ENCODE assay signal across 8 cellular contexts in the genomic region with DNA sequence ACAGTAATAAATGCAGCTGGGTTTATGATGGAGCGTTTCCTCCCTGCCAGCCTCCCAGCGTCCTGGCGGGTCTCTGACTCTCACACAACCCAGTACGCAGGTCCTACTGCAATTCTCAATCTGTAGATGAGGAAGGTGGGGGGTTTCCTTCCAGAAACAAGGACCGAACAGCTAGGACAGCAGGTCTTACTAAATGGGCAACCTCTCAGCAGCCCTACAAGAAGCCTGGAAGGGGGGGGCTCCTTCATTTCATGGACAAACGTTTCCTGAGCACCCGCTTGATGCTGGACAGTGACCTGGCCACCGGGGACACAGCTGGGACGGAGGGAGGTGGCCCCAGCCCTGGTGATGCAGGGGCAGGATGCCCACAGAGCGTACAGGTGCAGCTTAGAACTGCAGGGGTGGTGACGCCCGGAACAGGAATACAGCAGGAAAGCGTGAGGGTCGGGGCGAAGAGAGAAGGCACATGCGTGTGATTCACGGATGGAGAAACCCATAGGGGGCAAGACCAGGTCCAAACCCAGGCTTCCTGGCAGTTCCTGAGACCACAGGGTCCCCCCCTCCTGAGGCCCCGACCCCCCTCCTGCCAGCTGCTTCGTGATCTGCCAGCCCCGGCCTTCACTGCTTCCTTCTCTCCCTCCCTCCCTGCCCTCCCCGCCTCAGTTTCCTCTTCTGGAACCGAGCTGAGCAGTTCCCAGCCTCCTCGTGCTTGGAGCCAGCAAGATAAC. TPM values are rescaled to one million over a fixed set of nuclear protein-coding genes. Genes with fewer than 3 reads are reported as not detected.
DNase-seq lines count a peak whose midpoint lies in the region; TF ChIP-seq lines count a peak whose summit lies in the region.

No MANE protein-coding gene starts in this region.

- H3K36me3 ChIP-seq in HUES6 (ENCODE audit: control insufficient read depth, insufficient read depth, low read length): peaks cover 2% of the 10 kb centered on the region; the same call in 1 of the 2 replicates

- H3K4me1 Mint-ChIP-seq in mesothelial cell of epicardium: peaks cover 10% of the 10 kb centered on the region

- peaks cover 15% of the 10 kb centered on the region for H3K27me3 ChIP-seq in HUES6 (ENCODE audit: control insufficient read depth, insufficient read depth, low read length)

- in situ Hi-C loops in astrocyte of the cerebellum (cut with HindIII; ENCODE audit: low sequenced_read_pairs): no loop called here

- no peak for TF ChIP-seq CTCF in astrocyte of the cerebellum (IDR thresholded peaks at IDR 0.05; ENCODE audit: low read depth, low read length, missing control alignments)
- no peak for TF ChIP-seq CTCF in mesothelial cell of epicardium (IDR thresholded peaks at IDR 0.05; ENCODE audit: unreplicated experiment)

- no peaks in the 10 kb centered on the region for H3K36me3 Mint-ChIP-seq in mesothelial cell of epicardium

- H3K4me3 ChIP-seq in HUES6 (ENCODE audit: low read depth, low read length): peak overlapping the region; percentile 62
- H3K4me3 ChIP-seq in astrocyte of the cerebellum (ENCODE audit: low read depth, low read length): peak overlapping the region; percentile 12

- H3K4me1 ChIP-seq in HUES6 (ENCODE audit: control insufficient read depth, insufficient read depth, low read length): peaks cover 24% of the 10 kb centered on the region

- H3K9ac ChIP-seq in HUES6 (ENCODE audit: low read length): no peak overlapping the region

- DNase-seq in 8988T (peak; percentile 92), astrocyte of the cerebellum (ENCODE audit: low read depth) (no peak), mesothelial cell of epicardium (ENCODE audit: low spot score in 2 of 2, unreplicated experiment in 2 of 2) (no peak), NCI-H2171 treated with DMSO at 0.1 percent for 48 hours (lab: John Stamatoyannopoulos, UW) (no peak), NCI-H524 treated with DMSO at 0.1 percent for 48 hours (lab: John Stamatoyannopoulos, UW) (no peak)
- no peak for DNase-seq in stimulated activated CD4-positive, alpha-beta T cell treated with anti-CD3 and anti-CD28 coated beads, Interleukin-4, amount 100 ng/mL, for 4 hours
- DNase-seq in stimulated activated CD4-positive, alpha-beta T cell treated with anti-CD3 and anti-CD28 coated beads, Interleukin-12 subunit alpha, Interleukin-12 subunit beta, amount 100 ng/mL, for 4 hours: no peak

- no peaks in the 10 kb centered on the region for H3K9me3 ChIP-seq in HUES6 (ENCODE audit: control insufficient read depth, insufficient read depth, low read depth, low read length)

- H3K4me3 Mint-ChIP-seq in mesothelial cell of epicardium: peak overlapping the region; percentile 82

- H3K27ac Mint-ChIP-seq in mesothelial cell of epicardium: peak overlapping the region; percentile 30

- H3K9me3 Mint-ChIP-seq in mesothelial cell of epicardium: no peaks in the 10 kb centered on the region

- H3K27ac ChIP-seq in HUES6 (ENCODE audit: low read depth, low read length): no peak overlapping the region

- H3K27me3 Mint-ChIP-seq in mesothelial cell of epicardium (ENCODE audit: low read depth): peaks cover 13% of the 10 kb centered on the region

RNA-seq across cellular contexts. Expression of gene C2CD4C, which starts 0.7 kb away (rescaled TPM):
- 7.8 to 8.1 TPM (median 7.9 TPM) in 3 replicates for total RNA-seq in mesothelial cell of epicardium

RNA-seq across cellular contexts. Expression of gene SHC2, which starts 51.2 kb away (rescaled TPM):
- 85.1 to 91.0 TPM (median 86.4 TPM) in 3 replicates for total RNA-seq in mesothelial cell of epicardium
